ENCODE assay signal across 26 cellular contexts in genomic region chr1:29525941-29526340, GRCh38.
"Had no signal": no experiment of that assay in that cellular context is flagged by ENCODE, and none has a peak within 500 bp of the region (broad histone marks: within the 10 kb centered on the region; RNA-seq: fewer than 3 reads in every experiment).

No MANE protein-coding gene starts in this region.

- DNase-seq: activated CD4-positive, alpha-beta T cell treated with anti-CD3 and anti-CD28 coated beads for 4 hours; activated CD4-positive, alpha-beta T cell treated with anti-CD3 and anti-CD28 coated beads, Interleukin-2, amount 50 U/mL, for 4 hours; activated naive CD8-positive, alpha-beta T cell treated with anti-CD3 and anti-CD28 coated beads, Interleukin-2, amount 50 U/mL, for 24 hours; activated T-cell treated with anti-CD3 and anti-CD28 coated beads, Interleukin-2, amount 50 U/mL, for 4 hours; amygdala; caudate nucleus; dermis blood vessel endothelial cell; effector CD8-positive, alpha-beta T cell; esophagus squamous epithelium; left ventricle myocardium inferior; mesendoderm; mucosa of descending colon; nephron progenitor cell; occipital lobe; stimulated activated CD4-positive, alpha-beta T cell treated with anti-CD3 and anti-CD28 coated beads, Interleukin-2, amount 100 ng/mL, for 48 hours; stimulated activated naive CD4-positive, alpha-beta T cell treated with Interleukin-2 at 50 U/mL for 16 hours; SW 1271; T-helper 9 cell had no signal

- H3K9me3 ChIP-seq: vagina had no signal

- H3K36me3 ChIP-seq: esophagus squamous epithelium, left ventricle myocardium inferior, right atrium auricular region, upper lobe of left lung, vagina had no signal

- H3K4me3 ChIP-seq: esophagus squamous epithelium, left ventricle myocardium inferior, lung, mucosa of descending colon, right atrium auricular region, upper lobe of left lung, vagina had no signal

- H3K4me1 ChIP-seq: esophagus squamous epithelium, left ventricle myocardium inferior, right atrium auricular region, upper lobe of left lung, vagina had no signal

- H3K4me1 Mint-ChIP-seq: activated naive CD4-positive, alpha-beta T cell treated with anti-CD3 and anti-CD28 coated beads, Interleukin-2, amount 50 U/mL, for 24 hours; activated naive CD8-positive, alpha-beta T cell treated with anti-CD3 and anti-CD28 coated beads, Interleukin-2, amount 50 U/mL, for 24 hours; activated T-helper 17 cell treated with anti-CD3 and anti-CD28 coated beads, Interleukin-2, amount 50 U/mL, for 72 hours had no signal

- H3K27ac ChIP-seq: epithelial cell of prostate, esophagus squamous epithelium, left ventricle myocardium inferior, right atrium auricular region, upper lobe of left lung, vagina had no signal

- H3K4me3 Mint-ChIP-seq: activated naive CD4-positive, alpha-beta T cell treated with anti-CD3 and anti-CD28 coated beads, Interleukin-2, amount 50 U/mL, for 24 hours; activated naive CD8-positive, alpha-beta T cell treated with anti-CD3 and anti-CD28 coated beads, Interleukin-2, amount 50 U/mL, for 24 hours; activated T-cell treated with anti-CD3 and anti-CD28 coated beads, Interleukin-2, amount 50 U/mL, for 4 hours; activated T-helper 17 cell treated with anti-CD3 and anti-CD28 coated beads, Interleukin-2, amount 50 U/mL, for 72 hours; nephron progenitor cell; T-helper 1 cell treated with Interleukin-12 subunit alpha and Interleukin-12 subunit beta and Interleukin-4 antibody, amounts not matched to agents 30 μg/mL and 1 μg/mL, for 36 hours had no signal

- H3K27me3 ChIP-seq: right atrium auricular region, upper lobe of left lung, vagina had no signal

- H3K27ac Mint-ChIP-seq: activated naive CD4-positive, alpha-beta T cell treated with anti-CD3 and anti-CD28 coated beads, Interleukin-2, amount 50 U/mL, for 24 hours; activated naive CD8-positive, alpha-beta T cell treated with anti-CD3 and anti-CD28 coated beads, Interleukin-2, amount 50 U/mL, for 24 hours; activated T-helper 17 cell treated with anti-CD3 and anti-CD28 coated beads, Interleukin-2, amount 50 U/mL, for 72 hours; T-helper 1 cell treated with Interleukin-12 subunit alpha and Interleukin-12 subunit beta and Interleukin-4 antibody, amounts not matched to agents 30 μg/mL and 1 μg/mL, for 36 hours had no signal
